In the genomic region with DNA sequence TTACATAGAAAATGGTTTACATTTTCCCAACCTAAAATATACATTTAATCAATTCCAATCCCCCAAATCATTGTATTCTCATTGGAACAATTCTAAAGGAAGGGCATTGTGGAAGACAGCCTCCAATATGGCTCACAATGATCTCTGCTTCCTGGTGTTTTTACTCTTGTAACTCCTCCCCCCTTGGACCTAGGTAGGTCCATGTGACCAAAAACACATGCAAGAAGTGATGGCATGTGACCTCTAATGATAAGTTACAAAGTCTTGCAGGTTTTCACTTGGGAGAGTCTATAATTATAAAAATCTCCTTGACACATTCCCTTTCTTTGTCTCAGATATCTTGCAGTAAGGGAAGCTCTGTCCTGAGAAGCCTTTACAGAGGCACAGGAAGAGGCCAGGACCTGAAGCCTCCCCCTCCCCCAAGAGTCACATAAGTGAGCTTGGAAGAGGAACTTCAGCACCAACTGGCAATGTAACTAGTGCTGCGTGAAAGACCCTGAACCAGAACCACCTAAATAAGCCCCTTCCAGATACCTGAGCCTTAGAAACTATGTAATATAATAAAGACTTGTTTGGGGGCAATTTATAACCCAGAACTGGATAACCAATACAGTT, we compare ENCODE assay signal across 15 cellular contexts.
"Had no signal": no experiment of that assay in that cellular context is flagged by ENCODE, and none has a peak within 500 bp of the region (broad histone marks: within the 10 kb centered on the region; RNA-seq: fewer than 3 reads in every experiment).

No MANE protein-coding gene starts in this region.

- H3K36me3 ChIP-seq: cardiac muscle cell, esophagus muscularis mucosa, sigmoid colon had no signal

- H3K27ac ChIP-seq: cardiac muscle cell, esophagus muscularis mucosa, psoas muscle, sigmoid colon had no signal

- DNase-seq: activated CD4-positive, alpha-beta T cell treated with anti-CD3 and anti-CD28 coated beads for 48 hours; activated CD8-positive, alpha-beta memory T cell treated with anti-CD3 and anti-CD28 coated beads, Interleukin-2, amount 50 U/mL, for 48 hours; activated CD8-positive, alpha-beta T cell treated with anti-CD3 and anti-CD28 coated beads, Interleukin-2, amount 10 ng/mL, durations not matched to agents 7 days and 5 days; activated naive CD4-positive, alpha-beta T cell treated with Interleukin-2 at 50 U/mL for 16 hours; hypothalamus; left colon; mammary epithelial cell; mucosa of descending colon; naive thymus-derived CD8-positive, alpha-beta T cell; psoas muscle; sigmoid colon; stimulated activated naive CD4-positive, alpha-beta T cell treated with Interleukin-2 at 50 U/mL for 16 hours; trophoblast cell had no signal

- H3K4me1 ChIP-seq: esophagus muscularis mucosa, psoas muscle, sigmoid colon had no signal

- ATAC-seq: activated CD8-positive, alpha-beta T cell treated with anti-CD3 and anti-CD28 coated beads, Interleukin-2, amount 10 ng/mL, durations not matched to agents 7 days and 5 days; left colon; mucosa of descending colon; naive thymus-derived CD8-positive, alpha-beta T cell; psoas muscle had no signal

- H3K4me3 ChIP-seq: cardiac muscle cell, esophagus muscularis mucosa, mucosa of descending colon, psoas muscle, sigmoid colon had no signal

- H3K9me3 ChIP-seq: esophagus muscularis mucosa, mucosa of descending colon, psoas muscle, sigmoid colon had no signal

- H3K27me3 ChIP-seq: cardiac muscle cell, esophagus muscularis mucosa, sigmoid colon had no signal
